8 cellular contexts compared by ENCODE assay signal in genomic region chr6:122726649-122727048, GRCh38. TPM values are rescaled to one million over a fixed set of nuclear protein-coding genes. Genes with fewer than 3 reads are reported as not detected.
DNase-seq lines count a peak whose midpoint lies in the region; ATAC-seq and TF ChIP-seq lines count a peak whose summit lies in the region.

No MANE protein-coding gene starts in this region.

- no peak overlapping the region for H3K4me3 Mint-ChIP-seq in activated CD4-positive, alpha-beta memory T cell treated with anti-CD3 and anti-CD28 coated beads for 36 hours
- no peak overlapping the region for H3K4me3 Mint-ChIP-seq in activated T-helper 17 cell treated with anti-CD3 and anti-CD28 coated beads, Interleukin-2, amount 50 U/mL, for 72 hours

- H3F3A ChIP-seq in OCI-LY1 (ENCODE audit: insufficient read depth, low read length): no peaks in the 10 kb centered on the region

- no peaks in the 10 kb centered on the region for H3K36me3 Mint-ChIP-seq in activated CD4-positive, alpha-beta memory T cell treated with anti-CD3 and anti-CD28 coated beads for 36 hours
- no peaks in the 10 kb centered on the region for H3K36me3 Mint-ChIP-seq in activated T-helper 17 cell treated with anti-CD3 and anti-CD28 coated beads, Interleukin-2, amount 50 U/mL, for 72 hours (ENCODE audit: low read depth)

- H3K9me3 ChIP-seq in OCI-LY1 (ENCODE audit: low read length): no peaks in the 10 kb centered on the region

- H3K4me2 ChIP-seq in OCI-LY1 (ENCODE audit: low read length): no peak overlapping the region

- no peaks in the 10 kb centered on the region for H3K79me2 ChIP-seq in OCI-LY1 (ENCODE audit: insufficient read depth, low read length)

- POLR2A ChIA-PET in activated CD4-positive, alpha-beta memory T cell treated with anti-CD3 and anti-CD28 coated beads for 36 hours (lab: Charles Lee): no interaction called here

- H3K27me3 Mint-ChIP-seq in activated CD4-positive, alpha-beta memory T cell treated with anti-CD3 and anti-CD28 coated beads for 36 hours: peaks cover 3% of the 10 kb centered on the region
- peaks cover 5% of the 10 kb centered on the region for H3K27me3 Mint-ChIP-seq in activated T-helper 17 cell treated with anti-CD3 and anti-CD28 coated beads, Interleukin-2, amount 50 U/mL, for 72 hours

- no peak overlapping the region for H3K27ac Mint-ChIP-seq in activated CD4-positive, alpha-beta memory T cell treated with anti-CD3 and anti-CD28 coated beads for 36 hours
- H3K27ac Mint-ChIP-seq in activated T-helper 17 cell treated with anti-CD3 and anti-CD28 coated beads, Interleukin-2, amount 50 U/mL, for 72 hours: no peak overlapping the region

- H3K9ac ChIP-seq in OCI-LY1 (ENCODE audit: low read length): no peak overlapping the region

- no peaks in the 10 kb centered on the region for H3K9me2 ChIP-seq in OCI-LY1 (ENCODE audit: low read depth, low read length)

- ATAC-seq in GM18870 (IDR thresholded peaks at IDR 0.05; ENCODE audit: unreplicated experiment): peak; percentile 45
- no peak for ATAC-seq in activated T-helper 17 cell treated with anti-CD3 and anti-CD28 coated beads, Interleukin-2, amount 50 U/mL, for 72 hours (replicated peaks)
- ATAC-seq in HG02623 (IDR thresholded peaks at IDR 0.05; ENCODE audit: unreplicated experiment): no peak

- H3K36me3 ChIP-seq in OCI-LY1 (ENCODE audit: insufficient read depth, low read length): no peaks in the 10 kb centered on the region

- H3K4me3 ChIP-seq in AG09309 (ENCODE audit: control insufficient read depth, low read depth, low read length) (no peak overlapping the region), OCI-LY1 (ENCODE audit: low read depth, low read length, poor library complexity, severe bottlenecking) (no peak overlapping the region), fibroblast of the aortic adventitia (ENCODE audit: low read depth, low read length) (no peak overlapping the region)

- H4K20me1 ChIP-seq in OCI-LY1 (ENCODE audit: insufficient read depth, low read length): no peaks in the 10 kb centered on the region

- H3K4me1 ChIP-seq in OCI-LY1 (ENCODE audit: insufficient read depth, low read length, severe bottlenecking): no peaks in the 10 kb centered on the region

- CTCF ChIA-PET in activated CD4-positive, alpha-beta memory T cell treated with anti-CD3 and anti-CD28 coated beads for 36 hours (lab: Charles Lee): interaction anchor here (2.0 to 2.7 kb wide), 2 partner anchors 113 to 235 kb away, joined by 8 to 23 read pairs; no protein-coding TSS in a partner anchor

- TF ChIP-seq CTCF in AG09309 (IDR thresholded peaks at IDR 0.05; ENCODE audit: control insufficient read depth, insufficient read depth, low read depth, low read length, missing control alignments): peak; percentile 63
- TF ChIP-seq CTCF in OCI-LY1 (IDR thresholded peaks at IDR 0.05; ENCODE audit: low read length): peak; percentile 51
- TF ChIP-seq CTCF in fibroblast of the aortic adventitia (IDR thresholded peaks at IDR 0.05; ENCODE audit: insufficient read depth, low read length): peak; percentile 69

- no peaks in the 10 kb centered on the region for H3K4me1 Mint-ChIP-seq in activated CD4-positive, alpha-beta memory T cell treated with anti-CD3 and anti-CD28 coated beads for 36 hours (ENCODE audit: low read depth)
- no peaks in the 10 kb centered on the region for H3K4me1 Mint-ChIP-seq in activated T-helper 17 cell treated with anti-CD3 and anti-CD28 coated beads, Interleukin-2, amount 50 U/mL, for 72 hours

- H3K9me3 Mint-ChIP-seq in activated CD4-positive, alpha-beta memory T cell treated with anti-CD3 and anti-CD28 coated beads for 36 hours: no peaks in the 10 kb centered on the region
- H3K9me3 Mint-ChIP-seq in activated T-helper 17 cell treated with anti-CD3 and anti-CD28 coated beads, Interleukin-2, amount 50 U/mL, for 72 hours: no peaks in the 10 kb centered on the region

- H3K27ac ChIP-seq in OCI-LY1 (ENCODE audit: low read depth, low read length, poor library complexity, severe bottlenecking): no peak overlapping the region

- DNase-seq in AG09309 (ENCODE audit: low read depth): no peak
- DNase-seq in fibroblast of the aortic adventitia (ENCODE audit: low read depth): peak; percentile 46
- no peak for DNase-seq in activated CD4-positive, alpha-beta memory T cell treated with anti-CD3 and anti-CD28 coated beads for 36 hours
- no peak for DNase-seq in stimulated activated CD4-positive, alpha-beta T cell treated with anti-CD3 and anti-CD28 coated beads, Interleukin-2, amount 100 ng/mL, for 24 hours

- intact Hi-C loops in activated CD4-positive, alpha-beta memory T cell treated with anti-CD3 and anti-CD28 coated beads for 36 hours (cut with micrococcal nuclease): loop anchor here (5.0 kb wide), 1 partner anchor 234 kb away; no protein-coding TSS in a partner anchor

- H2AFZ ChIP-seq in OCI-LY1 (ENCODE audit: low read length): no peak overlapping the region

- no peaks in the 10 kb centered on the region for H3K27me3 ChIP-seq in OCI-LY1 (ENCODE audit: insufficient read depth, low read length)

RNA-seq across cellular contexts. Expression of gene FABP7, which starts 52.9 kb away (rescaled TPM):
- total RNA-seq in fibroblast of the aortic adventitia (ENCODE audit: low replicate concordance): not detected in 2 replicates
- not detected for total RNA-seq in activated CD4-positive, alpha-beta memory T cell treated with anti-CD3 and anti-CD28 coated beads for 36 hours
- not detected for total RNA-seq in activated T-helper 17 cell treated with anti-CD3 and anti-CD28 coated beads, Interleukin-2, amount 50 U/mL, for 72 hours
